15 cellular contexts compared by ENCODE assay signal in genomic region chr1:8473121-8473891, GRCh38.
A peak's percentile ranks its signal among the peaks of the same experiment; 100 is the strongest.
DNase-seq lines count a peak whose midpoint lies in the region; ATAC-seq and TF ChIP-seq lines count a peak whose summit lies in the region.
"Had no signal": no experiment of that assay in that cellular context is flagged by ENCODE, and none has a peak within 500 bp of the region (broad histone marks: within the 10 kb centered on the region; RNA-seq: fewer than 3 reads in every experiment).

No MANE protein-coding gene starts in this region.

- DNase-seq in activated CD4-positive, alpha-beta T cell treated with anti-CD3 and anti-CD28 coated beads for 36 hours: peak; percentile 14
- DNase-seq in activated CD4-positive, alpha-beta T cell treated with anti-CD3 and anti-CD28 coated beads, Interleukin-2, amount 10 ng/mL, durations not matched to agents 7 days and 5 days: no peak
- DNase-seq in activated CD4-positive, alpha-beta memory T cell treated with anti-CD3 and anti-CD28 coated beads, Interleukin-2, amount 10 ng/mL, durations not matched to agents 7 days and 5 days: no peak
- peak; percentile 21 for DNase-seq in natural killer cell
- no peak for DNase-seq in NCI-H2107 (lab: John Stamatoyannopoulos, UW)
- no peak for DNase-seq in HAP-1 (ENCODE audit: low spot score in 2 of 2)
- DNase-seq: 8988T, heart right ventricle, islet precursor cell, KG1, mesenchymal stem cell, NCI-H2227 treated with DMSO at 0.1 percent for 48 hours, tibial artery had no signal

- peaks cover 54% of the 10 kb centered on the region for H3K4me1 Mint-ChIP-seq in activated CD4-positive, alpha-beta T cell treated with anti-CD3 and anti-CD28 coated beads for 36 hours
- peaks cover 55% of the 10 kb centered on the region for H3K4me1 Mint-ChIP-seq in activated CD4-positive, alpha-beta T cell treated with anti-CD3 and anti-CD28 coated beads, Interleukin-2, amount 10 ng/mL, durations not matched to agents 7 days and 5 days
- H3K4me1 Mint-ChIP-seq in activated CD4-positive, alpha-beta memory T cell treated with anti-CD3 and anti-CD28 coated beads, Interleukin-2, amount 10 ng/mL, durations not matched to agents 7 days and 5 days: peaks cover 48% of the 10 kb centered on the region
- H3K4me1 Mint-ChIP-seq in natural killer cell: peaks cover 32 to 41% of the 10 kb centered on the region in 2 donors

- intact Hi-C loops in activated CD4-positive, alpha-beta T cell treated with anti-CD3 and anti-CD28 coated beads for 36 hours (cut with DNase I, micrococcal nuclease): loop anchor here (1.0 to 5.0 kb wide), 4 partner anchors 49 to 77 kb away; no protein-coding TSS in a partner anchor
- intact Hi-C loops in natural killer cell (cut with micrococcal nuclease): loop anchor here (1.0 to 10.0 kb wide), 2 partner anchors 23 to 49 kb away; no protein-coding TSS in a partner anchor

- no peaks in the 10 kb centered on the region for H3K9me3 Mint-ChIP-seq in activated CD4-positive, alpha-beta T cell treated with anti-CD3 and anti-CD28 coated beads for 36 hours (ENCODE audit: low read depth)
- H3K9me3 Mint-ChIP-seq in activated CD4-positive, alpha-beta T cell treated with anti-CD3 and anti-CD28 coated beads, Interleukin-2, amount 10 ng/mL, durations not matched to agents 7 days and 5 days: no peaks in the 10 kb centered on the region
- no peaks in the 10 kb centered on the region for H3K9me3 Mint-ChIP-seq in activated CD4-positive, alpha-beta memory T cell treated with anti-CD3 and anti-CD28 coated beads, Interleukin-2, amount 10 ng/mL, durations not matched to agents 7 days and 5 days
- H3K9me3 Mint-ChIP-seq in natural killer cell: no peaks in the 10 kb centered on the region

- H3K4me3 Mint-ChIP-seq in activated CD4-positive, alpha-beta T cell treated with anti-CD3 and anti-CD28 coated beads for 36 hours: no peak overlapping the region
- H3K4me3 Mint-ChIP-seq in activated CD4-positive, alpha-beta T cell treated with anti-CD3 and anti-CD28 coated beads, Interleukin-2, amount 10 ng/mL, durations not matched to agents 7 days and 5 days: no peak overlapping the region
- H3K4me3 Mint-ChIP-seq in activated CD4-positive, alpha-beta memory T cell treated with anti-CD3 and anti-CD28 coated beads, Interleukin-2, amount 10 ng/mL, durations not matched to agents 7 days and 5 days: no peak overlapping the region
- peak overlapping the region; percentile 25 for H3K4me3 Mint-ChIP-seq in natural killer cell

- no peaks in the 10 kb centered on the region for H3K36me3 ChIP-seq in HAP-1 (replicated peaks)
- H3K36me3 ChIP-seq: heart right ventricle, tibial artery had no signal

- ATAC-seq in activated CD4-positive, alpha-beta T cell treated with anti-CD3 and anti-CD28 coated beads for 36 hours: peak; percentile 12
- ATAC-seq in GM18520 (IDR thresholded peaks at IDR 0.05; ENCODE audit: unreplicated experiment): peak; percentile 45
- ATAC-seq in natural killer cell: peak; percentile 84 to 90 (median 89)
- no peak for ATAC-seq in HG02885 (IDR thresholded peaks at IDR 0.05; ENCODE audit: poor library complexity, unreplicated experiment)
- ATAC-seq: heart right ventricle had no signal

- CTCF ChIA-PET in activated CD4-positive, alpha-beta T cell treated with anti-CD3 and anti-CD28 coated beads for 36 hours (lab: Charles Lee): interaction anchor here (0.8 to 1.7 kb wide), 5 partner anchors 13 to 678 kb away, joined by 3 to 4 read pairs (median 3); no protein-coding TSS in a partner anchor
- CTCF ChIA-PET in activated CD4-positive, alpha-beta T cell treated with anti-CD3 and anti-CD28 coated beads, Interleukin-2, amount 10 ng/mL, durations not matched to agents 7 days and 5 days (lab: Charles Lee): interaction anchor here (1.1 to 1.8 kb wide), 3 partner anchors 10 to 253 kb away, joined by 3 to 7 read pairs (median 3); no protein-coding TSS in a partner anchor
- CTCF ChIA-PET in activated CD4-positive, alpha-beta memory T cell treated with anti-CD3 and anti-CD28 coated beads, Interleukin-2, amount 10 ng/mL, durations not matched to agents 7 days and 5 days (lab: Charles Lee): no interaction called here

- H3K27ac Mint-ChIP-seq in activated CD4-positive, alpha-beta T cell treated with anti-CD3 and anti-CD28 coated beads for 36 hours: peak overlapping the region; percentile 76
- H3K27ac Mint-ChIP-seq in activated CD4-positive, alpha-beta T cell treated with anti-CD3 and anti-CD28 coated beads, Interleukin-2, amount 10 ng/mL, durations not matched to agents 7 days and 5 days: no peak overlapping the region
- peak overlapping the region; percentile 15 for H3K27ac Mint-ChIP-seq in activated CD4-positive, alpha-beta memory T cell treated with anti-CD3 and anti-CD28 coated beads, Interleukin-2, amount 10 ng/mL, durations not matched to agents 7 days and 5 days
- peak overlapping the region; percentile 22 to 66 for H3K27ac Mint-ChIP-seq in natural killer cell

- POLR2A ChIA-PET in activated CD4-positive, alpha-beta T cell treated with anti-CD3 and anti-CD28 coated beads for 36 hours (lab: Charles Lee): no interaction called here
- POLR2A ChIA-PET in activated CD4-positive, alpha-beta T cell treated with anti-CD3 and anti-CD28 coated beads, Interleukin-2, amount 10 ng/mL, durations not matched to agents 7 days and 5 days (lab: Charles Lee): no interaction called here
- POLR2A ChIA-PET in activated CD4-positive, alpha-beta memory T cell treated with anti-CD3 and anti-CD28 coated beads, Interleukin-2, amount 10 ng/mL, durations not matched to agents 7 days and 5 days (lab: Charles Lee): interaction anchor here (0.9 to 1.4 kb wide), 3 partner anchors 9 to 60 kb away, joined by 3 read pairs; no protein-coding TSS in a partner anchor

- peaks cover 29% of the 10 kb centered on the region for H3K4me1 ChIP-seq in HAP-1

- TF ChIP-seq CTCF in natural killer cell (IDR thresholded peaks at IDR 0.05): no peak

- H3K27me3 Mint-ChIP-seq in activated CD4-positive, alpha-beta T cell treated with anti-CD3 and anti-CD28 coated beads for 36 hours: no peaks in the 10 kb centered on the region
- H3K27me3 Mint-ChIP-seq in activated CD4-positive, alpha-beta T cell treated with anti-CD3 and anti-CD28 coated beads, Interleukin-2, amount 10 ng/mL, durations not matched to agents 7 days and 5 days: no peaks in the 10 kb centered on the region
- no peaks in the 10 kb centered on the region for H3K27me3 Mint-ChIP-seq in activated CD4-positive, alpha-beta memory T cell treated with anti-CD3 and anti-CD28 coated beads, Interleukin-2, amount 10 ng/mL, durations not matched to agents 7 days and 5 days
- H3K27me3 Mint-ChIP-seq in natural killer cell (ENCODE audit: low read depth in 2 of 2): peaks cover 8 to 11% of the 10 kb centered on the region in 2 donors

- in situ Hi-C loops in HAP-1 (cut with MboI; ENCODE audit: low sequenced_read_pairs): no loop called here

- H3K9me3 ChIP-seq in HAP-1: no peaks in the 10 kb centered on the region
- H3K9me3 ChIP-seq: heart right ventricle, tibial artery had no signal

- no peaks in the 10 kb centered on the region for H3K27me3 ChIP-seq in HAP-1 (ENCODE audit: low read depth)
- H3K27me3 ChIP-seq: heart right ventricle, tibial artery had no signal

- H3K4me3 ChIP-seq in HAP-1: no peak overlapping the region
- H3K4me3 ChIP-seq: heart right ventricle, tibial artery had no signal

- H3K36me3 Mint-ChIP-seq in activated CD4-positive, alpha-beta T cell treated with anti-CD3 and anti-CD28 coated beads for 36 hours (ENCODE audit: low read depth): no peaks in the 10 kb centered on the region
- peaks cover 3% of the 10 kb centered on the region for H3K36me3 Mint-ChIP-seq in activated CD4-positive, alpha-beta T cell treated with anti-CD3 and anti-CD28 coated beads, Interleukin-2, amount 10 ng/mL, durations not matched to agents 7 days and 5 days (ENCODE audit: low read depth)
- peaks cover 11% of the 10 kb centered on the region for H3K36me3 Mint-ChIP-seq in activated CD4-positive, alpha-beta memory T cell treated with anti-CD3 and anti-CD28 coated beads, Interleukin-2, amount 10 ng/mL, durations not matched to agents 7 days and 5 days (ENCODE audit: low read depth)
- peaks cover 9% of the 10 kb centered on the region for H3K36me3 Mint-ChIP-seq in natural killer cell

Comparison
In these comparisons a context has a peak if more than half of its experiments do, and no peak if none do; other contexts are left out.
1. DNase-seq: peak in activated CD4-positive, alpha-beta T cell treated with anti-CD3 and anti-CD28 coated beads for 36 hours (single experiment) and natural killer cell (single experiment); none in activated CD4-positive, alpha-beta T cell treated with anti-CD3 and anti-CD28 coated beads, Interleukin-2, amount 10 ng/mL, durations not matched to agents 7 days and 5 days (single experiment), activated CD4-positive, alpha-beta memory T cell treated with anti-CD3 and anti-CD28 coated beads, Interleukin-2, amount 10 ng/mL, durations not matched to agents 7 days and 5 days (single experiment), NCI-H2107 (single experiment) and HAP-1 (0 of 2).